18 cellular contexts compared by ENCODE assay signal in the genomic region with DNA sequence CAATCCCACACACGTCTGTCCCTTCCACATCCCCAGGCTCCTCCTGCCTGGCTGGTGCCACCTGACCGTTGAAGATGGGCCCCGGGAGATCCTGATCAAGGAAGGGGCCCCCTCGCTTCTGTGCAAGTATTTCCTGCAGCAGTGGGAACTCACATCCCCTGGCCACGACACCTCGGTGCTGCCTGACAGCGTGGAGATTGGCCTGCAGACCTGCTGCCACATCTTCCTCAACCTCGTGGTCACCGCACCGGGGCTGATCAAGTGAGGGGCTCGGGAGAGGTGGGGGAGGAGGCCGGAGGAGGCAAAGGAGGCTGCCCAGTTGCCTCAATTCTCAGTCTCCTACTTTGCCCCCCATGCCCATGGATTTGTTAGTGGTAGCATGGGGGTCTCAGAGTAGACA. TPM values are rescaled to one million over a fixed set of nuclear protein-coding genes. Genes with fewer than 3 reads are reported as not detected.
A peak's percentile ranks its signal among the peaks of the same experiment; 100 is the strongest.
DNase-seq lines count a peak whose midpoint lies in the region; ATAC-seq and TF ChIP-seq lines count a peak whose summit lies in the region.
"Had no signal": no experiment of that assay in that cellular context is flagged by ENCODE, and none has a peak within 500 bp of the region (broad histone marks: within the 10 kb centered on the region; RNA-seq: fewer than 3 reads in every experiment).

No MANE protein-coding gene starts in this region.

- TF ChIP-seq EP300 in stomach (IDR thresholded peaks at IDR 0.05) = no peak

- POLR2A ChIA-PET in CD4-positive, alpha-beta memory T cell (lab: Charles Lee; ENCODE audit: partially characterized antibody) = interaction anchor here (1.0 to 1.8 kb wide), 2 partner anchors 57 to 112 kb away, joined by 3 to 8 read pairs; no protein-coding TSS in a partner anchor
- POLR2A ChIA-PET in activated CD8-positive, alpha-beta T cell treated with anti-CD3 and anti-CD28 coated beads, Interleukin-2, amount 10 ng/mL, durations not matched to agents 7 days and 5 days (lab: Charles Lee) = no interaction called here

- no peak for DNase-seq in CD4-positive, alpha-beta memory T cell
- DNase-seq in activated CD8-positive, alpha-beta T cell treated with anti-CD3 and anti-CD28 coated beads, Interleukin-2, amount 10 ng/mL, durations not matched to agents 7 days and 5 days = no peak
- DNase-seq in neural crest cell (ENCODE audit: low read depth, low spot score) = no peak
- no peak for DNase-seq in brain microvascular endothelial cell
- DNase-seq in KBM-7 = no peak
- DNase-seq in stomach = no peak
- DNase-seq: ACHN; AML-193; CD8-positive, alpha-beta T cell; NCI-H1417; NCI-H1930; NCI-H2171; NCI-H510A; NCI-H774; PC-3 had no signal

- WGBS in stomach, 5 donors = 56 to 81% (median 77%) methylated on average over 12 of the region's 12 CpGs

- H4K20me1 ChIP-seq in BLaER1 treated with 17β-estradiol and CSF1 and Interleukin-3, amounts not matched to agents 10 nM and 100 nM = peaks cover 0 to 75% (median 52%) of the 10 kb centered on the region in 11 experiments; a peak in 18 of 22 replicates

- no peak for ATAC-seq in activated CD8-positive, alpha-beta T cell treated with anti-CD3 and anti-CD28 coated beads, Interleukin-2, amount 10 ng/mL, durations not matched to agents 7 days and 5 days
- no peak for ATAC-seq in GM18909 (IDR thresholded peaks at IDR 0.05; ENCODE audit: poor library complexity, unreplicated experiment)
- ATAC-seq: CD8-positive, alpha-beta T cell; PC-3 had no signal

- in situ Hi-C loops in brain microvascular endothelial cell (cut with HindIII; ENCODE audit: low pct_ligation_motif_present, low sequenced_read_pairs) (no loop called here), KBM-7 (cut with MboI; ENCODE audit: low pct_unique_long_range_greater_than_20kb, low sequenced_read_pairs) (loop anchor here (10.0 kb wide), 1 partner anchor 152 kb away; a partner anchor contains a TSS)

- no peaks in the 10 kb centered on the region for H3K9me3 Mint-ChIP-seq in CD4-positive, alpha-beta memory T cell
- no peaks in the 10 kb centered on the region for H3K9me3 Mint-ChIP-seq in activated CD8-positive, alpha-beta T cell treated with anti-CD3 and anti-CD28 coated beads, Interleukin-2, amount 10 ng/mL, durations not matched to agents 7 days and 5 days (ENCODE audit: insufficient read depth)
- H3K9me3 Mint-ChIP-seq in neural crest cell = no peaks in the 10 kb centered on the region
- H3K9me3 Mint-ChIP-seq: CD8-positive, alpha-beta T cell had no signal

- peak overlapping the region; percentile 30 to 71 (median 60); a peak in 20 of 22 replicates for H3K4me2 ChIP-seq in BLaER1 treated with 17β-estradiol and CSF1 and Interleukin-3, amounts not matched to agents 10 nM and 100 nM

- TF ChIP-seq CTCF in neural crest cell (conservative IDR thresholded peaks at IDR 0.05) (no peak), brain microvascular endothelial cell (IDR thresholded peaks at IDR 0.05; ENCODE audit: low read depth, low read length, missing control alignments) (no peak), stomach (IDR thresholded peaks at IDR 0.05) (no peak)

- no peak overlapping the region for H3K4me3 ChIP-seq in BLaER1 treated with 17β-estradiol and CSF1 and Interleukin-3, amounts not matched to agents 10 nM and 100 nM
- no peak overlapping the region for H3K4me3 ChIP-seq in CD4-positive, alpha-beta memory T cell (ENCODE audit: low read length in 2 of 2)
- H3K4me3 ChIP-seq in brain microvascular endothelial cell (ENCODE audit: low read depth, low read length) (no peak overlapping the region), stomach (no peak overlapping the region)
- H3K4me3 ChIP-seq: SJSA1 had no signal

- peaks cover 31 to 56% (median 50%) of the 10 kb centered on the region in 10 experiments; a peak in 19 of 20 replicates for H3K4me1 ChIP-seq in BLaER1 treated with 17β-estradiol and CSF1 and Interleukin-3, amounts not matched to agents 10 nM and 100 nM
- peaks cover 14% of the 10 kb centered on the region for H3K4me1 ChIP-seq in CD4-positive, alpha-beta memory T cell (ENCODE audit: insufficient read depth, low read length)
- peaks cover 22 to 48% (median 37%) of the 10 kb centered on the region in 4 donors for H3K4me1 ChIP-seq in stomach

- peak overlapping the region in 5 of 7 donors; percentile 22 to 83 (median 74) for H3K27ac Mint-ChIP-seq in CD4-positive, alpha-beta memory T cell
- peak overlapping the region; percentile 39 for H3K27ac Mint-ChIP-seq in activated CD8-positive, alpha-beta T cell treated with anti-CD3 and anti-CD28 coated beads, Interleukin-2, amount 10 ng/mL, durations not matched to agents 7 days and 5 days
- no peak overlapping the region for H3K27ac Mint-ChIP-seq in neural crest cell (ENCODE audit: unreplicated experiment)

- peaks cover 5 to 38% of the 10 kb centered on the region in 2 donors for H3K36me3 Mint-ChIP-seq in CD4-positive, alpha-beta memory T cell
- peaks cover 4% of the 10 kb centered on the region for H3K36me3 Mint-ChIP-seq in activated CD8-positive, alpha-beta T cell treated with anti-CD3 and anti-CD28 coated beads, Interleukin-2, amount 10 ng/mL, durations not matched to agents 7 days and 5 days (ENCODE audit: low read depth)
- H3K36me3 Mint-ChIP-seq in neural crest cell (ENCODE audit: low read depth) = no peaks in the 10 kb centered on the region

- H3K9ac ChIP-seq in BLaER1 treated with 17β-estradiol and CSF1 and Interleukin-3, amounts not matched to agents 10 nM and 100 nM = peak overlapping the region in 10 of 11 experiments; percentile 5 to 66 (median 42); a peak in 12 of 22 replicates

- no peak for TF ChIP-seq POLR2A in stomach (IDR thresholded peaks at IDR 0.05)

- H3K36me3 ChIP-seq in BLaER1 treated with 17β-estradiol and CSF1 and Interleukin-3, amounts not matched to agents 10 nM and 100 nM = peaks cover 0 to 77% (median 45%) of the 10 kb centered on the region in 11 experiments; a peak in 18 of 22 replicates
- H3K36me3 ChIP-seq in CD4-positive, alpha-beta memory T cell (ENCODE audit: insufficient read depth, low read length) = peaks cover 7% of the 10 kb centered on the region
- peaks cover 25% of the 10 kb centered on the region for H3K36me3 ChIP-seq in brain microvascular endothelial cell (replicated peaks)
- peaks cover 4 to 60% (median 52%) of the 10 kb centered on the region in 4 donors for H3K36me3 ChIP-seq in stomach

- no peaks in the 10 kb centered on the region for H3K9me3 ChIP-seq in BLaER1 treated with 17β-estradiol and CSF1 and Interleukin-3, amounts not matched to agents 10 nM and 100 nM (replicated peaks in 1 of 11)
- no peaks in the 10 kb centered on the region for H3K9me3 ChIP-seq in CD4-positive, alpha-beta memory T cell (ENCODE audit: control insufficient read depth in 1 of 2, low read length in 2 of 2)
- no peaks in the 10 kb centered on the region for H3K9me3 ChIP-seq in stomach
- H3K9me3 ChIP-seq: SJSA1 had no signal

- no peak overlapping the region for H3K4me3 Mint-ChIP-seq in CD4-positive, alpha-beta memory T cell
- no peak overlapping the region for H3K4me3 Mint-ChIP-seq in activated CD8-positive, alpha-beta T cell treated with anti-CD3 and anti-CD28 coated beads, Interleukin-2, amount 10 ng/mL, durations not matched to agents 7 days and 5 days
- peak overlapping the region; percentile 19 for H3K4me3 Mint-ChIP-seq in neural crest cell
- H3K4me3 Mint-ChIP-seq: CD8-positive, alpha-beta T cell had no signal

- no peaks in the 10 kb centered on the region for H3K27me3 Mint-ChIP-seq in CD4-positive, alpha-beta memory T cell
- no peaks in the 10 kb centered on the region for H3K27me3 Mint-ChIP-seq in activated CD8-positive, alpha-beta T cell treated with anti-CD3 and anti-CD28 coated beads, Interleukin-2, amount 10 ng/mL, durations not matched to agents 7 days and 5 days (ENCODE audit: low read depth)
- H3K27me3 Mint-ChIP-seq in neural crest cell (ENCODE audit: low read depth) = peaks cover under 1% of the 10 kb centered on the region

- no peaks in the 10 kb centered on the region for H3K27me3 ChIP-seq in BLaER1 treated with 17β-estradiol and CSF1 and Interleukin-3, amounts not matched to agents 10 nM and 100 nM
- no peaks in the 10 kb centered on the region for H3K27me3 ChIP-seq in CD4-positive, alpha-beta memory T cell (ENCODE audit: insufficient read depth, low read length)
- H3K27me3 ChIP-seq in brain microvascular endothelial cell (replicated peaks) (no peaks in the 10 kb centered on the region), stomach (no peaks in the 10 kb centered on the region)
- H3K27me3 ChIP-seq: SJSA1 had no signal

- CTCF ChIA-PET in CD4-positive, alpha-beta memory T cell (lab: Charles Lee; ENCODE audit: partially characterized antibody) = interaction anchor here (1.3 to 5.2 kb wide), 4 partner anchors 24 to 361 kb away, joined by 3 to 69 read pairs (median 4); no protein-coding TSS in a partner anchor
- CTCF ChIA-PET in activated CD8-positive, alpha-beta T cell treated with anti-CD3 and anti-CD28 coated beads, Interleukin-2, amount 10 ng/mL, durations not matched to agents 7 days and 5 days (lab: Charles Lee) = interaction anchor here (5.3 kb wide), 1 partner anchor 112 kb away, joined by 60 read pairs; no protein-coding TSS in a partner anchor

- intact Hi-C loops in CD4-positive, alpha-beta memory T cell (cut with micrococcal nuclease) = loop anchor here (10.0 kb wide), 1 partner anchor 82 kb away; a partner anchor contains a TSS
- intact Hi-C loops in stomach (cut with DNase I; ENCODE audit: low total_unique reads) = loop anchor here (5.0 kb wide), 1 partner anchor 111 kb away; no protein-coding TSS in a partner anchor

- H3K27ac ChIP-seq in BLaER1 treated with 17β-estradiol and CSF1 and Interleukin-3, amounts not matched to agents 10 nM and 100 nM = peak overlapping the region in 1 of 11 experiments; percentile 18; a peak in 1 of 22 replicates
- H3K27ac ChIP-seq in CD4-positive, alpha-beta memory T cell (ENCODE audit: low read depth, low read length) = no peak overlapping the region
- H3K27ac ChIP-seq in brain microvascular endothelial cell (no peak overlapping the region), stomach (no peak overlapping the region)
- H3K27ac ChIP-seq: SJSA1 had no signal

- H3K4me1 Mint-ChIP-seq in CD4-positive, alpha-beta memory T cell = peaks cover 15 to 42% (median 21%) of the 10 kb centered on the region in 4 donors
- H3K4me1 Mint-ChIP-seq in activated CD8-positive, alpha-beta T cell treated with anti-CD3 and anti-CD28 coated beads, Interleukin-2, amount 10 ng/mL, durations not matched to agents 7 days and 5 days (ENCODE audit: low read depth) = peaks cover 32% of the 10 kb centered on the region
- peaks cover 21% of the 10 kb centered on the region for H3K4me1 Mint-ChIP-seq in neural crest cell

RNA-seq across cellular contexts. Expression of a gene that starts 5.6 kb away (rescaled TPM):
- 10 to 100 TPM; 29.7 to 32.2 TPM for total RNA-seq in CD4-positive, alpha-beta memory T cell
- polyA plus RNA-seq in CD4-positive, alpha-beta memory T cell = 10 to 100 TPM; 13.4 to 18.4 TPM
- 10 to 100 TPM; 19.3 to 19.4 TPM for total RNA-seq in activated CD8-positive, alpha-beta T cell treated with anti-CD3 and anti-CD28 coated beads, Interleukin-2, amount 10 ng/mL, durations not matched to agents 7 days and 5 days
- 32.6 and 33.7 TPM in 2 replicates for total RNA-seq in neural crest cell
- 10 to 100 TPM in 4 of 5 donors, 1 to 10 TPM in 1; 7.0 to 92.9 (median 39.7) TPM for total RNA-seq in stomach
- polyA plus RNA-seq in stomach = 1 to 10 TPM; 5.3 to 10.0 (median 7.0) TPM

RNA-seq across cellular contexts. Expression of a gene that starts 6.0 kb away (rescaled TPM):
- total RNA-seq in CD4-positive, alpha-beta memory T cell = 10 to 100 TPM; 79.4 to 82.9 TPM
- polyA plus RNA-seq in CD4-positive, alpha-beta memory T cell = 10 to 100 TPM; 12.7 to 29.2 TPM
- 10 to 100 TPM; 27.0 to 36.1 TPM for total RNA-seq in activated CD8-positive, alpha-beta T cell treated with anti-CD3 and anti-CD28 coated beads, Interleukin-2, amount 10 ng/mL, durations not matched to agents 7 days and 5 days
- total RNA-seq in neural crest cell = 54.2 and 55.9 TPM in 2 replicates
- 100 to 1,000 TPM in 2 of 5 donors, 10 to 100 TPM in 3; 26.3 to 146 (median 92.0) TPM for total RNA-seq in stomach
- 10 to 100 TPM; 13.1 to 14.9 (median 14.4) TPM for polyA plus RNA-seq in stomach

RNA-seq across cellular contexts. Expression of a gene that starts 9.9 kb away (rescaled TPM):
- total RNA-seq in CD4-positive, alpha-beta memory T cell = 1 to 10 TPM; 2.3 to 2.9 TPM
- under 1 TPM in 1 of 2 donors, not detected in 1; 0.23 TPM for polyA plus RNA-seq in CD4-positive, alpha-beta memory T cell
- 1 to 10 TPM; 1.0 to 1.1 TPM for total RNA-seq in activated CD8-positive, alpha-beta T cell treated with anti-CD3 and anti-CD28 coated beads, Interleukin-2, amount 10 ng/mL, durations not matched to agents 7 days and 5 days
- total RNA-seq in neural crest cell (0.43 and 0.61 TPM in 2 replicates), stomach (10 to 100 TPM in 1 of 5 donors, 1 to 10 TPM in 2, not detected in 2; 1.8 to 44.3 (median 7.0) TPM)
- polyA plus RNA-seq in stomach = 1 to 10 TPM in 1 of 3 donors, under 1 TPM in 1, not detected in 1; 0.37 to 1.3 TPM
- total RNA-seq: SJSA1 had no signal
